ENCODE assay signal across 8 cellular contexts in the genomic region with DNA sequence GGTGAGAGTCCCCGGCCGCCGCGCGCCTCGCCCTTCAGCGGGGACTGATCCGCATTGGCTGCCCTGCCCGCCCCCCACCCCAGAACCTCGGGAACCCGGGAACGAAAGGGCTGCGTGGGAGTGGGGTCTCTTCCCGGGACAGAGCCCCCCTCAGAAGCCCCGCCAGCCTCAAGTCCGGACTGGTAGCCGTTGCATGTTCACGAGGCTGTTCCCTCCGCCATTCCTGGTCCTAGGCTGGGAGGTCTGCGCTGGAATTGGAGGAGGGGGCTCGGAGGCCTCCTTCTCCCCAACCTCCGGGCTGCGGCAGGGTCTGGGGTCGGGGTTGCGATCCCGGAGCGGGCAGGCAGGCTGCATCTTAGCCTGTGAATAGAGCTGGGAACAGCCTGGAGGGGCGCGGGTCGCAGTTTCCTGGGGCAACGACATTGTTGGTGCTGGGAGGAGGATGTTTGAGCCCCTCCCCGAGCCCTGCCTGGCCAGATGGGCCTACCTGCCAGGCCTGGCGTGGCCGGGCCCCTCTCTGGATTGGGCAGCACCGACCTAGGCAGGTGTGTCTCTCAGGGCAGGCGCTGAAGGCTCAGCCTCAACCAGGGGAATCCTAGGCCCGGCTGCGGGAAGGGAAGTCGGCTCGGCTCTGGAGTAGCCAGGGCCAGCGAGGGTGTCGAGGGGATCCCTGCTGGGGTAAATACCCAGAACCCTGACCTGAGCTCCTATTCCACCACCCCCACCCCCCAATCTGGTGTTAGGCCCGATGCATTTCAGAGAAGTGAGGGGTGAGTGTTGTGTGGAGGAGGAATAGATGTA. TPM values are rescaled to one million over a fixed set of nuclear protein-coding genes. Genes with fewer than 3 reads are reported as not detected.
DNase-seq lines count a peak whose midpoint lies in the region; TF ChIP-seq lines count a peak whose summit lies in the region.

No MANE protein-coding gene starts in this region.

- peak overlapping the region; percentile 47 for H3K4me3 ChIP-seq in AG04450 (ENCODE audit: low read depth, low read length)
- peak overlapping the region; percentile 75 for H3K4me3 ChIP-seq in HUES64 (ENCODE audit: low read length)
- H3K4me3 ChIP-seq in cardiac fibroblast (replicated peaks in 1 of 2; ENCODE audit: low read depth in 2 of 2, low read length in 2 of 2): peak overlapping the region; percentile 46

- 11% methylated on average over 42 of the region's 43 CpGs for WGBS in HUES64

- no peak for DNase-seq in AG04450 (ENCODE audit: low read depth, low spot score)
- DNase-seq in cardiac fibroblast (ENCODE audit: low read depth in 2 of 2): no peak
- no peak for DNase-seq in mesothelial cell of epicardium (ENCODE audit: low spot score in 2 of 2, unreplicated experiment in 2 of 2)
- DNase-seq in endothelial cell (ENCODE audit: low spot score): no peak
- DNase-seq in HK-2 (ENCODE audit: unreplicated experiment): no peak
- DNase-seq in activated CD4-positive, alpha-beta T cell treated with anti-CD3 and anti-CD28 coated beads, Interleukin-2, amount 50 U/mL, for 48 hours: no peak
- DNase-seq in activated CD4-positive, CD25-positive, alpha-beta regulatory T cell treated with anti-CD3 and anti-CD28 coated beads, Interleukin-2, amount 50 U/mL, for 72 hours: no peak

- no peaks in the 10 kb centered on the region; the same call in 1 of the 2 replicates for H3K9me3 ChIP-seq in AG04450 (ENCODE audit: control insufficient read depth, insufficient read depth, low read length)
- no peaks in the 10 kb centered on the region for H3K9me3 ChIP-seq in HUES64 (ENCODE audit: insufficient read depth, low read depth, low read length)

- CTCF ChIA-PET in AG04450 (lab: Charles Lee): no interaction called here

- H3K9me3 Mint-ChIP-seq in mesothelial cell of epicardium (no peaks in the 10 kb centered on the region), endothelial cell (ENCODE audit: unreplicated experiment) (no peaks in the 10 kb centered on the region)

- H3K4me3 Mint-ChIP-seq in mesothelial cell of epicardium: peak overlapping the region; percentile 51
- H3K4me3 Mint-ChIP-seq in endothelial cell (ENCODE audit: unreplicated experiment): no peak overlapping the region

- peak overlapping the region; percentile 59; the same call in 1 of the 2 replicates for H3K9ac ChIP-seq in HUES64 (ENCODE audit: low read depth, low read length)

- H3K4me1 ChIP-seq in HUES64 (ENCODE audit: insufficient read depth, low read length): no peaks in the 10 kb centered on the region

- H3K4me1 Mint-ChIP-seq in mesothelial cell of epicardium: peaks cover 3% of the 10 kb centered on the region
- no peaks in the 10 kb centered on the region for H3K4me1 Mint-ChIP-seq in endothelial cell (ENCODE audit: unreplicated experiment)

- H3K27ac Mint-ChIP-seq in mesothelial cell of epicardium: no peak overlapping the region
- no peak overlapping the region for H3K27ac Mint-ChIP-seq in endothelial cell (ENCODE audit: unreplicated experiment)

- TF ChIP-seq CTCF in AG04450 (IDR thresholded peaks at IDR 0.05; ENCODE audit: low read depth, low read length) (no peak), cardiac fibroblast (IDR thresholded peaks at IDR 0.05; ENCODE audit: low read depth, low read length) (no peak), mesothelial cell of epicardium (IDR thresholded peaks at IDR 0.05; ENCODE audit: unreplicated experiment) (no peak), endothelial cell (IDR thresholded peaks at IDR 0.05; ENCODE audit: unreplicated experiment) (no peak)

- H3K36me3 ChIP-seq in HUES64 (ENCODE audit: insufficient read depth, low read length): peaks cover 4% of the 10 kb centered on the region; the same call in 1 of the 2 replicates

- H3K36me3 Mint-ChIP-seq in mesothelial cell of epicardium: no peaks in the 10 kb centered on the region
- H3K36me3 Mint-ChIP-seq in endothelial cell (ENCODE audit: low read depth, unreplicated experiment): peaks cover 6% of the 10 kb centered on the region

- H3K27me3 ChIP-seq in AG04450 (ENCODE audit: control insufficient read depth, insufficient read depth, low read length) (peaks cover 24% of the 10 kb centered on the region), HUES64 (ENCODE audit: insufficient read depth, low read length) (peaks cover 9% of the 10 kb centered on the region; the same call in 1 of the 2 replicates)

- H3K27ac ChIP-seq in AG04450 (ENCODE audit: low read depth, low read length) (no peak overlapping the region), HUES64 (ENCODE audit: low read depth, low read length) (no peak overlapping the region; the same call in 1 of the 2 replicates)

- POLR2A ChIA-PET in AG04450 (lab: Yijun Ruan, JAX): no interaction called here

- H3K27me3 Mint-ChIP-seq in mesothelial cell of epicardium (ENCODE audit: low read depth) (peaks cover 47% of the 10 kb centered on the region), endothelial cell (ENCODE audit: unreplicated experiment) (peaks cover 15% of the 10 kb centered on the region)

RNA-seq across cellular contexts. Expression of a gene that starts 0.7 kb away (rescaled TPM):
- polyA plus RNA-seq in AG04450 (2011; rRNA removed): 5.6 and 7.6 TPM in 2 replicates
- 9.7 and 12.6 TPM in 2 replicates for polyA minus RNA-seq in AG04450 (2011; rRNA and poly(A)+ RNA removed)
- polyA plus RNA-seq in HUES64 (2013, experiment 1 of 2): 18.8 TPM
- 17.5 TPM for polyA plus RNA-seq in HUES64 (2013, experiment 2 of 2)
- 11.5 to 13.8 TPM (median 12.7 TPM) in 3 replicates for total RNA-seq in mesothelial cell of epicardium
- 3.7 TPM for total RNA-seq in endothelial cell (ENCODE audit: unreplicated experiment)

RNA-seq across cellular contexts. Expression of a gene that starts 20.9 kb away (rescaled TPM):
- polyA plus RNA-seq in AG04450 (2011; rRNA removed): 0.35 TPM in 1 of 2 replicates, not detected in the other
- 1.7 and 1.8 TPM in 2 replicates for polyA minus RNA-seq in AG04450 (2011; rRNA and poly(A)+ RNA removed)
- polyA plus RNA-seq in HUES64 (2013, experiment 1 of 2): not detected
- polyA plus RNA-seq in HUES64 (2013, experiment 2 of 2): not detected
- total RNA-seq in mesothelial cell of epicardium: 2.3 to 3.9 TPM (median 3.4 TPM) in 3 replicates
- 1.1 TPM for total RNA-seq in endothelial cell (ENCODE audit: unreplicated experiment)

RNA-seq across cellular contexts. Expression of a gene that starts 31.6 kb away (rescaled TPM):
- 16.0 and 18.8 TPM in 2 replicates for polyA plus RNA-seq in AG04450 (2011; rRNA removed)
- 9.3 and 14.4 TPM in 2 replicates for polyA minus RNA-seq in AG04450 (2011; rRNA and poly(A)+ RNA removed)
- 19.7 TPM for polyA plus RNA-seq in HUES64 (2013, experiment 1 of 2)
- polyA plus RNA-seq in HUES64 (2013, experiment 2 of 2): 19.0 TPM
- total RNA-seq in mesothelial cell of epicardium: 19.8 to 23.1 TPM (median 20.7 TPM) in 3 replicates
- total RNA-seq in endothelial cell (ENCODE audit: unreplicated experiment): 28.1 TPM

RNA-seq across cellular contexts. Expression of a gene that starts 36.3 kb away (rescaled TPM):
- not detected in 2 replicates for polyA plus RNA-seq in AG04450 (2011; rRNA removed)
- polyA minus RNA-seq in AG04450 (2011; rRNA and poly(A)+ RNA removed): 0.09 and 0.17 TPM in 2 replicates
- polyA plus RNA-seq in HUES64 (2013, experiment 1 of 2): 61.0 TPM
- polyA plus RNA-seq in HUES64 (2013, experiment 2 of 2): 59.7 TPM
- 5.0 to 6.0 TPM (median 5.2 TPM) in 3 replicates for total RNA-seq in mesothelial cell of epicardium
- 0.95 TPM for total RNA-seq in endothelial cell (ENCODE audit: unreplicated experiment)

RNA-seq across cellular contexts. Expression of a gene that starts 38.8 kb away (rescaled TPM):
- 11.7 and 13.3 TPM in 2 replicates for polyA plus RNA-seq in AG04450 (2011; rRNA removed)
- 28.1 and 31.7 TPM in 2 replicates for polyA minus RNA-seq in AG04450 (2011; rRNA and poly(A)+ RNA removed)
- 6.1 TPM for polyA plus RNA-seq in HUES64 (2013, experiment 1 of 2)
- 7.0 TPM for polyA plus RNA-seq in HUES64 (2013, experiment 2 of 2)
- total RNA-seq in mesothelial cell of epicardium (33.8 to 35.9 TPM (median 34.3 TPM) in 3 replicates), endothelial cell (ENCODE audit: unreplicated experiment) (23.8 TPM)
